Comparison of ENCODE assay signal across 29 cellular contexts in the genomic region with DNA sequence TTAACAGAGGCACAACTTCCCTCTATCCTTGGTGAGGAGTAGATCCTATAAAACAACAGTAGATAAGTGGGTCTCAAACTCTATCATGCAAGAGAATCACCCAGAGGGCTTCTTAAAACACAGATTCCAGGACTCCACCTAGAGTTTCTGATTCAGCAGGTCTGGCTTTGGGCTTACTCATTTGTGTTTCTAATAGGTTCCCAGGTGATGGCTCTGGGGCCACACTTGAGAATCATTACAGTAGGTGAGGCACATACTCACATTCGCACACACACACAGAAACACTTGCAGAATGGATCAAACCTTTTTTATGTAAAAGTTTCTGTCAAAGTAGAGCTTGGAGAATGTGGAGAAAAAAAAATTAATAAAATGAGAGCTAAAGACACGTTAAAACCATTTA.
"Had no signal": no experiment of that assay in that cellular context is flagged by ENCODE, and none has a peak within 500 bp of the region (broad histone marks: within the 10 kb centered on the region; RNA-seq: fewer than 3 reads in every experiment).

No MANE protein-coding gene starts in this region.

- H3K36me3 ChIP-seq: brain microvascular endothelial cell, esophagus muscularis mucosa, gastrocnemius medialis, heart right ventricle, WERI-Rb-1 had no signal

- H3K27me3 ChIP-seq: brain microvascular endothelial cell, esophagus muscularis mucosa, foreskin keratinocyte, gastrocnemius medialis, heart right ventricle had no signal

- ATAC-seq: activated CD4-positive, CD25-positive, alpha-beta regulatory T cell treated with anti-CD3 and anti-CD28 coated beads, Interleukin-2, amount 50 U/mL, for 24 hours; activated CD8-positive, alpha-beta memory T cell treated with anti-CD3 and anti-CD28 coated beads, Interleukin-2, amount 10 ng/mL, durations not matched to agents 7 days and 5 days; activated CD8-positive, alpha-beta T cell treated with anti-CD3 and anti-CD28 coated beads for 36 hours; activated naive CD4-positive, alpha-beta T cell treated with anti-CD3 and anti-CD28 coated beads, Interleukin-2, amount 50 U/mL, for 72 hours; foreskin keratinocyte; gastrocnemius medialis; heart right ventricle; T-cell had no signal

- DNase-seq: activated B cell treated with CpG ODN at 0.5 μM for 24 hours; activated CD4-positive, alpha-beta T cell treated with anti-CD3 and anti-CD28 coated beads for 48 hours; activated CD4-positive, alpha-beta T cell treated with anti-CD3 and anti-CD28 coated beads, Interleukin-2, amount 50 U/mL, for 1 hour; activated CD4-positive, alpha-beta T cell treated with anti-CD3 and anti-CD28 coated beads, Interleukin-2, amount 50 U/mL, for 48 hours; activated CD8-positive, alpha-beta memory T cell treated with anti-CD3 and anti-CD28 coated beads, Interleukin-2, amount 10 ng/mL, durations not matched to agents 7 days and 5 days; activated CD8-positive, alpha-beta memory T cell treated with anti-CD3 and anti-CD28 coated beads, Interleukin-2, amount 50 U/mL, for 4 hours; activated CD8-positive, alpha-beta T cell treated with anti-CD3 and anti-CD28 coated beads for 36 hours; activated gamma-delta T cell; activated naive CD4-positive, alpha-beta T cell; activated naive CD4-positive, alpha-beta T cell treated with anti-CD3 and anti-CD28 coated beads, Interleukin-2, amount 10 ng/mL, durations not matched to agents 7 days and 5 days; activated naive CD8-positive, alpha-beta T cell treated with anti-CD3 and anti-CD28 coated beads, Interleukin-2, amount 10 ng/mL, durations not matched to agents 7 days and 5 days; activated T-cell treated with anti-CD3 and anti-CD28 coated beads, Interleukin-2, amount 50 U/mL, for 48 hours; brain microvascular endothelial cell; caudate nucleus; effector CD8-positive, alpha-beta T cell; erythroblast; gastrocnemius medialis; heart right ventricle; SW 1271; T-cell; T1000; WERI-Rb-1 had no signal

- H3K9me3 ChIP-seq: esophagus muscularis mucosa, gastrocnemius medialis, heart right ventricle had no signal

- H3K27ac Mint-ChIP-seq: activated B cell treated with CpG ODN at 0.5 μM for 24 hours; activated CD8-positive, alpha-beta T cell treated with anti-CD3 and anti-CD28 coated beads for 36 hours; activated naive CD4-positive, alpha-beta T cell treated with anti-CD3 and anti-CD28 coated beads, Interleukin-2, amount 10 ng/mL, durations not matched to agents 7 days and 5 days; activated naive CD4-positive, alpha-beta T cell treated with anti-CD3 and anti-CD28 coated beads, Interleukin-2, amount 50 U/mL, for 72 hours; T-helper 1 cell treated with Interleukin-12 subunit alpha and Interleukin-12 subunit beta and Interleukin-4 antibody, amounts not matched to agents 30 μg/mL and 1 μg/mL, for 36 hours; T-helper 2 cell treated with Interferon-gamma antibody and Interleukin-4, amounts not matched to agents 5 μg/mL and 100 μg/mL, for 36 hours had no signal

- H3K9me3 Mint-ChIP-seq: activated B cell treated with CpG ODN at 0.5 μM for 24 hours had no signal

- H3K27ac ChIP-seq: brain microvascular endothelial cell, esophagus muscularis mucosa, foreskin keratinocyte, gastrocnemius medialis, heart right ventricle, WERI-Rb-1 had no signal

- H3K27me3 Mint-ChIP-seq: activated B cell treated with CpG ODN at 0.5 μM for 24 hours; activated CD8-positive, alpha-beta T cell treated with anti-CD3 and anti-CD28 coated beads for 36 hours; activated naive CD8-positive, alpha-beta T cell treated with anti-CD3 and anti-CD28 coated beads, Interleukin-2, amount 10 ng/mL, durations not matched to agents 7 days and 5 days; T-cell had no signal

- H3K36me3 Mint-ChIP-seq: activated naive CD4-positive, alpha-beta T cell treated with anti-CD3 and anti-CD28 coated beads, Interleukin-2, amount 50 U/mL, for 72 hours; T-cell had no signal

- H3K4me3 Mint-ChIP-seq: activated B cell treated with CpG ODN at 0.5 μM for 24 hours; activated CD8-positive, alpha-beta memory T cell treated with anti-CD3 and anti-CD28 coated beads, Interleukin-2, amount 10 ng/mL, durations not matched to agents 7 days and 5 days; activated CD8-positive, alpha-beta T cell treated with anti-CD3 and anti-CD28 coated beads for 36 hours; activated naive CD4-positive, alpha-beta T cell treated with anti-CD3 and anti-CD28 coated beads, Interleukin-2, amount 10 ng/mL, durations not matched to agents 7 days and 5 days; activated naive CD8-positive, alpha-beta T cell treated with anti-CD3 and anti-CD28 coated beads, Interleukin-2, amount 10 ng/mL, durations not matched to agents 7 days and 5 days; activated T-helper 1 cell treated with anti-CD3 and anti-CD28 coated beads, Interleukin-12 subunit alpha, Interleukin-12 subunit beta, Interleukin-2, Interleukin-4 antibody, amounts not matched to agents 30 ng/mL and 10 ng/mL and 1 ng/mL, durations not matched to agents 14 hours and 24 hours and 36 hours; T-cell; T-helper 1 cell treated with Interleukin-12 subunit alpha and Interleukin-12 subunit beta and Interleukin-4 antibody, amounts not matched to agents 30 μg/mL and 1 μg/mL, for 36 hours; T-helper 2 cell treated with Interferon-gamma antibody and Interleukin-4, amounts not matched to agents 5 μg/mL and 100 μg/mL, for 36 hours had no signal

- H3K4me3 ChIP-seq: esophagus muscularis mucosa, gastrocnemius medialis, heart right ventricle had no signal
